Comparison of ENCODE assay signal across 8 cellular contexts in genomic region chr4:101418055-101418454, GRCh38.
DNase-seq lines count a peak whose midpoint lies in the region; ATAC-seq, FAIRE-seq and TF ChIP-seq lines count a peak whose summit lies in the region.

No MANE protein-coding gene starts in this region.

- peak; percentile 70 for ATAC-seq in GM18520 (IDR thresholded peaks at IDR 0.05; ENCODE audit: unreplicated experiment)
- peak; percentile 63 for ATAC-seq in HG02943 (IDR thresholded peaks at IDR 0.05; ENCODE audit: low read depth, unreplicated experiment)
- ATAC-seq in Right ventricle myocardium inferior: no peak

- H3K4me1 ChIP-seq in ascending aorta: no peaks in the 10 kb centered on the region

- no peak for TF ChIP-seq CTCF in ascending aorta (IDR thresholded peaks at IDR 0.05)

- no peak overlapping the region for H3K4me3 ChIP-seq in ascending aorta

- no peaks in the 10 kb centered on the region for H3K9me3 ChIP-seq in ascending aorta

- DNase-seq in T-helper 2 cell (peak in 4 of 5 experiments; percentile 28 to 90 (median 52)), kidney tubule cell (ENCODE audit: low spot score) (no peak), ascending aorta (ENCODE audit: low spot score in 2 of 2) (no peak), HuH-7.5 (ENCODE audit: low spot score) (no peak), Right ventricle myocardium inferior (ENCODE audit: missing footprints) (no peak)

- no peaks in the 10 kb centered on the region for H3K27me3 ChIP-seq in ascending aorta

- no peaks in the 10 kb centered on the region for H3K36me3 ChIP-seq in ascending aorta

- intact Hi-C loops in ascending aorta (cut with DNase I) (no loop called here), Right ventricle myocardium inferior (cut with DNase I) (no loop called here)

- no peak overlapping the region for H3K27ac ChIP-seq in ascending aorta

- FAIRE-seq in endometrium (lab: Jason Lieb, UNC): peak; percentile 12

Comparison
In these comparisons a context has a peak if more than half of its experiments do, and no peak if none do; other contexts are left out.
1. DNase-seq: peak in T-helper 2 cell (4 of 5); none in kidney tubule cell (single experiment), ascending aorta (0 of 2), HuH-7.5 (single experiment) and Right ventricle myocardium inferior (single experiment).